Comparison of ENCODE assay signal across 22 cellular contexts in genomic region chr14:35279369-35279768, GRCh38. TPM values are rescaled to one million over a fixed set of nuclear protein-coding genes. Genes with fewer than 3 reads are reported as not detected.
DNase-seq lines count a peak whose midpoint lies in the region; ATAC-seq and TF ChIP-seq lines count a peak whose summit lies in the region.
"Had no signal": no experiment of that assay in that cellular context is flagged by ENCODE, and none has a peak within 500 bp of the region (broad histone marks: within the 10 kb centered on the region; RNA-seq: fewer than 3 reads in every experiment).

No MANE protein-coding gene starts in this region.

- H3K9me3 Mint-ChIP-seq in progenitor cell of endocrine pancreas (ENCODE audit: low read depth): no peaks in the 10 kb centered on the region
- H3K9me3 Mint-ChIP-seq: CD4-positive, alpha-beta memory T cell; GM23338; H9 had no signal

- TF ChIP-seq CTCF in left ventricle myocardium inferior (IDR thresholded peaks at IDR 0.05; ENCODE audit: borderline replicate concordance) (no peak), progenitor cell of endocrine pancreas (IDR thresholded peaks at IDR 0.05; ENCODE audit: unreplicated experiment) (no peak)

- no peak overlapping the region for H3K4me3 Mint-ChIP-seq in progenitor cell of endocrine pancreas (ENCODE audit: low read depth)
- H3K4me3 Mint-ChIP-seq: CD4-positive, alpha-beta memory T cell; GM23338; H9 had no signal

- H3K9me3 ChIP-seq in right cardiac atrium (ENCODE audit: control insufficient read depth, low read length): no peaks in the 10 kb centered on the region
- no peaks in the 10 kb centered on the region for H3K9me3 ChIP-seq in left ventricle myocardium inferior (replicated peaks)
- H3K9me3 ChIP-seq: A549, BE2C had no signal

- H3K36me3 ChIP-seq in left ventricle myocardium inferior: peaks cover 9% of the 10 kb centered on the region
- H3K36me3 ChIP-seq: BE2C had no signal

- H3K27ac Mint-ChIP-seq in progenitor cell of endocrine pancreas: no peak overlapping the region
- H3K27ac Mint-ChIP-seq: GM23338, H9 had no signal

- WGBS in right cardiac atrium: 48% methylated on average over 3 of the region's 3 CpGs

- H3K27me3 Mint-ChIP-seq in progenitor cell of endocrine pancreas: no peaks in the 10 kb centered on the region
- H3K27me3 Mint-ChIP-seq: CD4-positive, alpha-beta memory T cell had no signal

- H3K4me1 ChIP-seq in right cardiac atrium (ENCODE audit: control insufficient read depth, insufficient read depth, low read length) (no peaks in the 10 kb centered on the region), left ventricle myocardium inferior (no peaks in the 10 kb centered on the region)
- H3K4me1 ChIP-seq: A549, BE2C had no signal

- H3K27ac ChIP-seq in right cardiac atrium (ENCODE audit: low read length): no peak overlapping the region
- no peak overlapping the region for H3K27ac ChIP-seq in left ventricle myocardium inferior (replicated peaks)
- no peak overlapping the region for H3K27ac ChIP-seq in caudate nucleus (ENCODE audit: low read depth, low read length)
- H3K27ac ChIP-seq: A549 had no signal

- no peak overlapping the region for H3K4me3 ChIP-seq in right cardiac atrium (ENCODE audit: low read length)
- H3K4me3 ChIP-seq in left ventricle myocardium inferior: no peak overlapping the region
- H3K4me3 ChIP-seq: A549, GM23338 had no signal

- peaks cover 14% of the 10 kb centered on the region for H3K36me3 Mint-ChIP-seq in progenitor cell of endocrine pancreas (ENCODE audit: insufficient read depth)

- no peaks in the 10 kb centered on the region for H3K4me1 Mint-ChIP-seq in progenitor cell of endocrine pancreas (ENCODE audit: low read depth)

- DNase-seq in right cardiac atrium (peak in 1 of 3 donors; percentile 27), left ventricle myocardium inferior (no peak), left lobe of liver (ENCODE audit: low spot score) (no peak), putamen (ENCODE audit: low spot score) (peak; percentile 19), amygdala (lab: John Stamatoyannopoulos, UW) (no peak), caudate nucleus (lab: John Stamatoyannopoulos, UW) (no peak), progenitor cell of endocrine pancreas (ENCODE audit: low spot score, unreplicated experiment) (no peak)
- DNase-seq: 8988T; ACHN; AML-193; BE2C; C1 segment of cervical spinal cord; Calu3; CD4-positive, alpha-beta memory T cell; COR-L47; DMS53; DMS79 treated with DMSO at 0.1 percent for 48 hours; GF-D8; H9 had no signal

- ATAC-seq in right cardiac atrium (peak; percentile 88 to 95), left lobe of liver (peak; percentile 19)
- ATAC-seq: A549, GM23338, HCT116 had no signal

- intact Hi-C loops in right cardiac atrium (cut with DNase I): no loop called here
- intact Hi-C loops in left ventricle myocardium inferior (cut with micrococcal nuclease): no loop called here

- H3K27me3 ChIP-seq in right cardiac atrium (ENCODE audit: control insufficient read depth, insufficient read depth) (no peaks in the 10 kb centered on the region), left ventricle myocardium inferior (ENCODE audit: low read depth) (no peaks in the 10 kb centered on the region)
- H3K27me3 ChIP-seq: BE2C had no signal

RNA-seq across cellular contexts. Expression of gene PSMA6, which starts 12.8 kb away (rescaled TPM):
- total RNA-seq in right cardiac atrium (100 to 1,000 TPM; 149 to 175 (median 163) TPM), left ventricle myocardium inferior (179 TPM), left lobe of liver (72.0 TPM), progenitor cell of endocrine pancreas (175 and 177 TPM in 2 replicates)
- polyA plus RNA-seq in right cardiac atrium: 193 TPM
